ENCODE assay signal across 23 cellular contexts in genomic region chr6:51028271-51028670, GRCh38.
DNase-seq lines count a peak whose midpoint lies in the region; ATAC-seq and TF ChIP-seq lines count a peak whose summit lies in the region.
"Had no signal": no experiment of that assay in that cellular context is flagged by ENCODE, and none has a peak within 500 bp of the region (broad histone marks: within the 10 kb centered on the region; RNA-seq: fewer than 3 reads in every experiment).

No MANE protein-coding gene starts in this region.

- H3K9me3 Mint-ChIP-seq in chondrocyte (ENCODE audit: low read depth), result peaks cover 16% of the 10 kb centered on the region
- H3K9me3 Mint-ChIP-seq: mesothelial cell of epicardium; T-helper 1 cell treated with Interleukin-12 subunit alpha and Interleukin-12 subunit beta and Interleukin-4 antibody, amounts not matched to agents 30 μg/mL and 1 μg/mL, for 36 hours had no signal

- no peaks in the 10 kb centered on the region for H3K9me2 ChIP-seq in PC-3 (replicated peaks; ENCODE audit: low read length)

- H3K27me3 Mint-ChIP-seq in chondrocyte (ENCODE audit: low read depth), result no peaks in the 10 kb centered on the region
- H3K27me3 Mint-ChIP-seq: natural killer cell treated with Interleukin-12 subunit alpha and Interleukin-12 subunit beta and Interleukin-15 and Interleukin-18, amount 100 ng/mL, for 72 hours; stimulated activated memory B cell treated with anti-CD40 and anti-IgM and Interleukin-4, amounts not matched to agents 10 μg/mL and 1 μg/mL and 100 μg/mL, for 72 hours had no signal

- H3K36me3 Mint-ChIP-seq in chondrocyte (ENCODE audit: low read depth), result no peaks in the 10 kb centered on the region
- H3K36me3 Mint-ChIP-seq: CD8-positive, alpha-beta T cell; mesothelial cell of epicardium; natural killer cell treated with Interleukin-12 subunit alpha and Interleukin-12 subunit beta and Interleukin-15 and Interleukin-18, amount 100 ng/mL, for 72 hours; stimulated activated memory B cell treated with anti-CD40 and anti-IgM and Interleukin-4, amounts not matched to agents 10 μg/mL and 1 μg/mL and 100 μg/mL, for 72 hours had no signal

- no peaks in the 10 kb centered on the region for H4K20me1 ChIP-seq in PC-3 (ENCODE audit: low read length)

- H3K79me2 ChIP-seq in PC-3 (ENCODE audit: low read length), result no peaks in the 10 kb centered on the region

- H3K27ac ChIP-seq in PC-3 (ENCODE audit: low read length), result peak overlapping the region; percentile 89
- H3K27ac ChIP-seq: thoracic aorta, WERI-Rb-1 had no signal

- H3K4me2 ChIP-seq in PC-3 (ENCODE audit: low read length), result peak overlapping the region; percentile 63

- intact Hi-C loops in PC-3 (cut with micrococcal nuclease) (loop anchor here (2.0 to 5.0 kb wide), 3 partner anchors 91 to 211 kb away; partner anchors contain the start of gene TFAP2B), sciatic nerve (cut with DNase I) (no loop called here)

- CTCF ChIA-PET in PC-3 (lab: Charles Lee), result no interaction called here

- H2AFZ ChIP-seq in PC-3 (ENCODE audit: low read length), result no peak overlapping the region

- no peak overlapping the region for H3K4me3 Mint-ChIP-seq in chondrocyte (ENCODE audit: unreplicated experiment)
- H3K4me3 Mint-ChIP-seq: CD8-positive, alpha-beta T cell; H9; mesothelial cell of epicardium; natural killer cell treated with Interleukin-12 subunit alpha and Interleukin-12 subunit beta and Interleukin-15 and Interleukin-18, amount 100 ng/mL, for 72 hours; stimulated activated memory B cell treated with anti-CD40 and anti-IgM and Interleukin-4, amounts not matched to agents 10 μg/mL and 1 μg/mL and 100 μg/mL, for 72 hours; T-helper 1 cell treated with Interleukin-12 subunit alpha and Interleukin-12 subunit beta and Interleukin-4 antibody, amounts not matched to agents 30 μg/mL and 1 μg/mL, for 36 hours had no signal

- DNase-seq in DMS53 treated with DMSO at 0.1 percent for 48 hours (lab: John Stamatoyannopoulos, UW; ENCODE audit: unreplicated experiment), result peak; percentile 3
- DNase-seq in PC-3, result peak; percentile 85
- DNase-seq in chondrocyte (ENCODE audit: low spot score), result no peak
- peak; percentile 47 for DNase-seq in non-pigmented ciliary epithelial cell (ENCODE audit: low read depth)
- DNase-seq in sciatic nerve (ENCODE audit: low spot score), result no peak
- no peak for DNase-seq in activated CD8-positive, alpha-beta memory T cell treated with anti-CD3 and anti-CD28 coated beads for 24 hours
- no peak for DNase-seq in OCI-M1 (lab: John Stamatoyannopoulos, UW)
- DNase-seq: activated CD4-positive, alpha-beta T cell treated with anti-CD3 and anti-CD28 coated beads, Interleukin-2, amount 50 U/mL, for 4 hours; activated effector memory CD4-positive, alpha-beta T cell treated with anti-CD3 and anti-CD28 coated beads, Interleukin-2, amount 50 U/mL, for 16 hours; caudate nucleus; CD8-positive, alpha-beta T cell; DMS79; H9; left colon; NCI-H1436; NCI-H526; posterior cingulate gyrus; WERI-Rb-1 had no signal

- H3K27ac Mint-ChIP-seq in chondrocyte (ENCODE audit: unreplicated experiment), result peak overlapping the region; percentile 88
- H3K27ac Mint-ChIP-seq: CD8-positive, alpha-beta T cell; mesothelial cell of epicardium; natural killer cell treated with Interleukin-12 subunit alpha and Interleukin-12 subunit beta and Interleukin-15 and Interleukin-18, amount 100 ng/mL, for 72 hours; stimulated activated memory B cell treated with anti-CD40 and anti-IgM and Interleukin-4, amounts not matched to agents 10 μg/mL and 1 μg/mL and 100 μg/mL, for 72 hours; T-helper 1 cell treated with Interleukin-12 subunit alpha and Interleukin-12 subunit beta and Interleukin-4 antibody, amounts not matched to agents 30 μg/mL and 1 μg/mL, for 36 hours had no signal

- peaks cover 61% of the 10 kb centered on the region for H3K4me1 ChIP-seq in PC-3 (ENCODE audit: insufficient read depth, low read length)

- no TSS peak for BruUV-seq in PC-3 (replicated peaks; lab: Mats Ljungman, UMichigan)

- H3K4me1 Mint-ChIP-seq in chondrocyte (ENCODE audit: low read depth), result peaks cover 47% of the 10 kb centered on the region
- H3K4me1 Mint-ChIP-seq: stimulated activated memory B cell treated with anti-CD40 and anti-IgM and Interleukin-4, amounts not matched to agents 10 μg/mL and 1 μg/mL and 100 μg/mL, for 72 hours had no signal

- no peak for TF ChIP-seq CTCF in PC-3 (conservative IDR thresholded peaks at IDR 0.05; ENCODE audit: low read depth, low read length)
- TF ChIP-seq CTCF in chondrocyte (IDR thresholded peaks at IDR 0.05), result no peak

- POLR2A ChIA-PET in PC-3 (lab: Charles Lee; ENCODE audit: unreplicated experiment), result no interaction called here

- H3F3A ChIP-seq in PC-3 (ENCODE audit: low read length, unreplicated experiment), result peaks cover 25% of the 10 kb centered on the region

- no peak overlapping the region for H3K4me3 ChIP-seq in PC-3 (ENCODE audit: low read length)
- H3K4me3 ChIP-seq: thoracic aorta had no signal

- H3K27me3 ChIP-seq in PC-3 (ENCODE audit: low read length), result no peaks in the 10 kb centered on the region

- H3K36me3 ChIP-seq in PC-3 (ENCODE audit: low read depth, low read length), result no peaks in the 10 kb centered on the region
- H3K36me3 ChIP-seq: thoracic aorta, WERI-Rb-1 had no signal

- ATAC-seq in PC-3 (peak; percentile 71), sciatic nerve (no peak)
- ATAC-seq: CD8-positive, alpha-beta T cell; left colon; natural killer cell treated with Interleukin-12 subunit alpha and Interleukin-12 subunit beta and Interleukin-15 and Interleukin-18, amount 100 ng/mL, for 72 hours had no signal

- peak overlapping the region; percentile 36; the same call in 1 of the 2 replicates for H3K9ac ChIP-seq in PC-3 (ENCODE audit: low read length)

- no peaks in the 10 kb centered on the region for H3K9me3 ChIP-seq in PC-3 (ENCODE audit: low read length)
- H3K9me3 ChIP-seq: thoracic aorta had no signal

Comparison
In these comparisons a context has a peak if more than half of its experiments do, and no peak if none do; other contexts are left out.
1. DNase-seq: peak in DMS53 treated with DMSO at 0.1 percent for 48 hours (single experiment), PC-3 (single experiment) and non-pigmented ciliary epithelial cell (single experiment); none in chondrocyte (single experiment), sciatic nerve (single experiment), activated CD8-positive, alpha-beta memory T cell treated with anti-CD3 and anti-CD28 coated beads for 24 hours (single experiment) and OCI-M1 (single experiment).